Comparison of ENCODE assay signal across 1 cellular context in the genomic region with DNA sequence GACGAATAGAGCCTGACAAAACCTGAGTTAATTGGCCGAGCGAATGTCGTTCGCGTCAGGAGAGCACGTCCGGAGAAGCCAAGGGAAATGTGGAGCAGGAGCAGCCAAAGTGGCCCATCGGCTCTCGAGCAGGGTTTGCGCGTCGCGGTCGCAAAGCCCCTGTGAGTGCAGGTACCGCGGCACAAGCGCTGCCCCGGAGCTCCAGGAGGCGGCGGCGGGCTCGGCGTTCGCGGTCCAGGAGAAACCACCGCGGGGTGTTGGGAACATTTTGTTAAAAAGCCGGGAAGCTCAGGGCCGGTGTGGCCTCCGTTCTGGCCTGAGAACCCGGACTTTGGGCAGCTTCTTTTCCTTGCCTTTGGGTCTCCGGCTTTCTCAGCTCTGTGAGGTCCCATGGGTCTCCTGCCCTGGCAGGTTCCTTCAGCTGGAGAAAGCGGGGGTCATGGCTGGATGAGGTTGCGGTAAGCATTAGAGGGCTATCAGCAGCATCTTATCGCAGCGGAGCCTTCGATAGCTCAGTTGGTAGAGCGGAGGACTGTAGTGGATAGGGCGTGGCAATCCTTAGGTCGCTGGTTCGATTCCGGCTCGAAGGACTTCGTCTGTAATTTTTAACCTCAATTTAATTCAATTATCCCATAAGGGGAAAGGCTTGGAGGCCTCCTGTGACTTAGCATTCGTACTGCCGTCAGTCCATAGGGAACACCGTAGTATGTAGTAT.
TF ChIP-seq lines count a peak whose summit lies in the region.

No MANE protein-coding gene starts in this region.

TF ChIP-seq in HepG2, 621 proteins besides CTCF, POLR2A, EP300 and RAD21 (continued from another document and continues in another):
- TF ChIP-seq, protein P1, sequence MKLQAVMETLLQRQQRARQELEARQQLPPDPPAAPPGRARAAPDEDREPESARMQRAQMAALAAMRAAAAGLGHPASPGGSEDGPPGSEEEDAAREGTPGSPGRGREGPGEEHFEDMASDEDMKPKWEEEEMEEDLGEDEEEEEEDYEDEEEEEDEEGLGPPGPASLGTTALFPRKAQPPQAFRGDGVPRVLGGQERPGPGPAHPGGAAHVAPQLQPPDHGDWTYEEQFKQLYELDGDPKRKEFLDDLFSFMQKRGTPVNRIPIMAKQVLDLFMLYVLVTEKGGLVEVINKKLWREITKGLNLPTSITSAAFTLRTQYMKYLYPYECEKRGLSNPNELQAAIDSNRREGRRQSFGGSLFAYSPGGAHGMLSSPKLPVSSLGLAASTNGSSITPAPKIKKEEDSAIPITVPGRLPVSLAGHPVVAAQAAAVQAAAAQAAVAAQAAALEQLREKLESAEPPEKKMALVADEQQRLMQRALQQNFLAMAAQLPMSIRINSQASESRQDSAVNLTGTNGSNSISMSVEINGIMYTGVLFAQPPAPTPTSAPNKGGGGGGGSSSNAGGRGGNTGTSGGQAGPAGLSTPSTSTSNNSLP (IDR thresholded peaks at IDR 0.05; ENCODE audit: low read depth, low read length) = peak; percentile 92; the same call in 1 of the 2 replicates
- TF ChIP-seq SOX13 (IDR thresholded peaks at IDR 0.05) = peak; percentile 60; the same call in 1 of the 2 replicates
- TF ChIP-seq SOX13 (CRISPR knock-in tag; conservative IDR thresholded peaks at IDR 0.05 in 1 of 2, IDR thresholded peaks at IDR 0.05 in 1 of 2) = peak; percentile 53 to 98
- no peak; the same call in 1 of the 2 replicates for TF ChIP-seq GATAD1 (CRISPR knock-in tag; IDR thresholded peaks at IDR 0.05)
- peak; percentile 57 for TF ChIP-seq MXD1 (CRISPR knock-in tag; IDR thresholded peaks at IDR 0.05)
- no peak for TF ChIP-seq LCORL (IDR thresholded peaks at IDR 0.05)
- TF ChIP-seq LCORL (CRISPR knock-in tag; IDR thresholded peaks at IDR 0.05) = peak; percentile 75; the same call in 1 of the 2 replicates
- no peak for TF ChIP-seq ATF1 (CRISPR knock-in tag; IDR thresholded peaks at IDR 0.05)
- TF ChIP-seq ELF4 (CRISPR knock-in tag; IDR thresholded peaks at IDR 0.05; ENCODE audit: borderline replicate concordance) = 0 out of 2 replicates have a peak, but pooled peaks have one; percentile 66
- TF ChIP-seq JARID2 (CRISPR knock-in tag; IDR thresholded peaks at IDR 0.05; ENCODE audit: insufficient replicate concordance) = peak; percentile 67
- TF ChIP-seq XRCC5 (optimal IDR thresholded peaks at IDR 0.05; ENCODE audit: low read length) = peak; percentile 95
- TF ChIP-seq TOE1 (CRISPR knock-in tag; IDR thresholded peaks at IDR 0.05) = no peak
- TF ChIP-seq MTERF4 (CRISPR knock-in tag; IDR thresholded peaks at IDR 0.05) = peak; percentile 16; the same call in 1 of the 2 replicates
- TF ChIP-seq, protein P2, sequence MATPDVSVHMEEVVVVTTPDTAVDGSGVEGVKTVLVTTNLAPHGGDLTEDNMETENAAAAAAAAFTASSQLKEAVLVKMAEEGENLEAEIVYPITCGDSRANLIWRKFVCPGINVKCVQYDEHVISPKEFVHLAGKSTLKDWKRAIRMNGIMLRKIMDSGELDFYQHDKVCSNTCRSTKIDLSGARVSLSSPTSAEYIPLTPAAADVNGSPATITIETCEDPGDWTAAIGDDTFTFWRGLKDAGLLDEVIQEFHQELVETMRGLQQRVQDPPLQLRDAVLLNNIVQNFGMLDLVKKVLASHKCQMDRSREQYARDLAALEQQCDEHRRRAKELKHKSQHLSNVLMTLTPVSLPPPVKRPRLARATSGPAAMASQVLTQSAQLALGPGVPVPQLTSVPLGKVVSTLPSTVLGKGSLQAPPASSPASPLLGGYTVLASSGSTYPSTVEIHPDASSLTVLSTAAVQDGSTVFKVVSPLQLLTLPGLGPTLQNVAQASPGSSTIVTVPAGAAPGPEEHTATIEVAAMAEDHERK (CRISPR knock-in tag; IDR thresholded peaks at IDR 0.05; ENCODE audit: low read depth) = no peak
- TF ChIP-seq ZNF703 (CRISPR knock-in tag; IDR thresholded peaks at IDR 0.05; ENCODE audit: borderline replicate concordance) = peak; percentile 91; the same call in 1 of the 2 replicates
- TF ChIP-seq RERE (CRISPR knock-in tag; IDR thresholded peaks at IDR 0.05; ENCODE audit: low read depth) = 0 out of 2 replicates have a peak, but pooled peaks have one; percentile 26
- TF ChIP-seq NONO (IDR thresholded peaks at IDR 0.05) = no peak
- peak; percentile 60; the same call in 1 of the 2 replicates for TF ChIP-seq NONO (CRISPR knock-in tag; conservative IDR thresholded peaks at IDR 0.05)
- TF ChIP-seq, protein P3, sequence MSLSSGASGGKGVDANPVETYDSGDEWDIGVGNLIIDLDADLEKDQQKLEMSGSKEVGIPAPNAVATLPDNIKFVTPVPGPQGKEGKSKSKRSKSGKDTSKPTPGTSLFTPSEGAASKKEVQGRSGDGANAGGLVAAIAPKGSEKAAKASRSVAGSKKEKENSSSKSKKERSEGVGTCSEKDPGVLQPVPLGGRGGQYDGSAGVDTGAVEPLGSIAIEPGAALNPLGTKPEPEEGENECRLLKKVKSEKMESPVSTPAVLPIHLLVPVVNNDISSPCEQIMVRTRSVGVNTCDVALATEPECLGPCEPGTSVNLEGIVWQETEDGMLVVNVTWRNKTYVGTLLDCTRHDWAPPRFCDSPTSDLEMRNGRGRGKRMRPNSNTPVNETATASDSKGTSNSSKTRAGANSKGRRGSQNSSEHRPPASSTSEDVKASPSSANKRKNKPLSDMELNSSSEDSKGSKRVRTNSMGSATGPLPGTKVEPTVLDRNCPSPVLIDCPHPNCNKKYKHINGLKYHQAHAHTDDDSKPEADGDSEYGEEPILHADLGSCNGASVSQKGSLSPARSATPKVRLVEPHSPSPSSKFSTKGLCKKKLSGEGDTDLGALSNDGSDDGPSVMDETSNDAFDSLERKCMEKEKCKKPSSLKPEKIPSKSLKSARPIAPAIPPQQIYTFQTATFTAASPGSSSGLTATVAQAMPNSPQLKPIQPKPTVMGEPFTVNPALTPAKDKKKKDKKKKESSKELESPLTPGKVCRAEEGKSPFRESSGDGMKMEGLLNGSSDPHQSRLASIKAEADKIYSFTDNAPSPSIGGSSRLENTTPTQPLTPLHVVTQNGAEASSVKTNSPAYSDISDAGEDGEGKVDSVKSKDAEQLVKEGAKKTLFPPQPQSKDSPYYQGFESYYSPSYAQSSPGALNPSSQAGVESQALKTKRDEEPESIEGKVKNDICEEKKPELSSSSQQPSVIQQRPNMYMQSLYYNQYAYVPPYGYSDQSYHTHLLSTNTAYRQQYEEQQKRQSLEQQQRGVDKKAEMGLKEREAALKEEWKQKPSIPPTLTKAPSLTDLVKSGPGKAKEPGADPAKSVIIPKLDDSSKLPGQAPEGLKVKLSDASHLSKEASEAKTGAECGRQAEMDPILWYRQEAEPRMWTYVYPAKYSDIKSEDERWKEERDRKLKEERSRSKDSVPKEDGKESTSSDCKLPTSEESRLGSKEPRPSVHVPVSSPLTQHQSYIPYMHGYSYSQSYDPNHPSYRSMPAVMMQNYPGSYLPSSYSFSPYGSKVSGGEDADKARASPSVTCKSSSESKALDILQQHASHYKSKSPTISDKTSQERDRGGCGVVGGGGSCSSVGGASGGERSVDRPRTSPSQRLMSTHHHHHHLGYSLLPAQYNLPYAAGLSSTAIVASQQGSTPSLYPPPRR (CRISPR knock-in tag; IDR thresholded peaks at IDR 0.05; ENCODE audit: borderline replicate concordance) = no peak
- TF ChIP-seq FOXO1 (CRISPR knock-in tag; IDR thresholded peaks at IDR 0.05) = no peak
- TF ChIP-seq, protein P4, sequence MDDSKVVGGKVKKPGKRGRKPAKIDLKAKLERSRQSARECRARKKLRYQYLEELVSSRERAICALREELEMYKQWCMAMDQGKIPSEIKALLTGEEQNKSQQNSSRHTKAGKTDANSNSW (CRISPR knock-in tag; IDR thresholded peaks at IDR 0.05; ENCODE audit: borderline replicate concordance) = 0 out of 2 replicates have a peak, but pooled peaks have one; percentile 17
- 0 out of 2 replicates have a peak, but pooled peaks have one; percentile 9 for TF ChIP-seq ZNF264 (CRISPR knock-in tag; IDR thresholded peaks at IDR 0.05)
- TF ChIP-seq ZNF577 (CRISPR knock-in tag; IDR thresholded peaks at IDR 0.05; ENCODE audit: borderline replicate concordance, low read depth) = 0 out of 2 replicates have a peak, but pooled peaks have one; percentile 21
- TF ChIP-seq, protein P5, sequence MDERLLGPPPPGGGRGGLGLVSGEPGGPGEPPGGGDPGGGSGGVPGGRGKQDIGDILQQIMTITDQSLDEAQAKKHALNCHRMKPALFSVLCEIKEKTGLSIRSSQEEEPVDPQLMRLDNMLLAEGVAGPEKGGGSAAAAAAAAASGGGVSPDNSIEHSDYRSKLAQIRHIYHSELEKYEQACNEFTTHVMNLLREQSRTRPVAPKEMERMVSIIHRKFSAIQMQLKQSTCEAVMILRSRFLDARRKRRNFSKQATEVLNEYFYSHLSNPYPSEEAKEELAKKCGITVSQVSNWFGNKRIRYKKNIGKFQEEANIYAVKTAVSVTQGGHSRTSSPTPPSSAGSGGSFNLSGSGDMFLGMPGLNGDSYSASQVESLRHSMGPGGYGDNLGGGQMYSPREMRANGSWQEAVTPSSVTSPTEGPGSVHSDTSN (CRISPR knock-in tag; IDR thresholded peaks at IDR 0.05) = no peak
- TF ChIP-seq ZNF580 (CRISPR knock-in tag; IDR thresholded peaks at IDR 0.05; ENCODE audit: borderline replicate concordance, low read depth) = peak; percentile 85
- TF ChIP-seq NR1H2 (CRISPR knock-in tag; IDR thresholded peaks at IDR 0.05; ENCODE audit: borderline replicate concordance, low read depth) = peak; percentile 49; the same call in 1 of the 2 replicates
- TF ChIP-seq GMEB1 (CRISPR knock-in tag; IDR thresholded peaks at IDR 0.05; ENCODE audit: borderline replicate concordance) = peak; percentile 54; the same call in 1 of the 2 replicates
- peak; percentile 88; the same call in 1 of the 2 replicates for TF ChIP-seq ZNF674 (CRISPR knock-in tag; IDR thresholded peaks at IDR 0.05; ENCODE audit: low read depth)
- no peak for TF ChIP-seq EZH2 (conservative IDR thresholded peaks at IDR 0.05; ENCODE audit: low read depth, low read length)
- TF ChIP-seq ZC3H4 (CRISPR knock-in tag; IDR thresholded peaks at IDR 0.05; ENCODE audit: borderline replicate concordance) = no peak; the same call in 1 of the 2 replicates
- TF ChIP-seq NFKB2 (CRISPR knock-in tag; IDR thresholded peaks at IDR 0.05; ENCODE audit: borderline replicate concordance) = peak; percentile 81
- peak; percentile 64 for TF ChIP-seq RXRB (CRISPR knock-in tag; IDR thresholded peaks at IDR 0.05; ENCODE audit: borderline replicate concordance)
- peak; percentile 38 for TF ChIP-seq BCL6 (CRISPR knock-in tag; IDR thresholded peaks at IDR 0.05)
- TF ChIP-seq ZNF816 (CRISPR knock-in tag; IDR thresholded peaks at IDR 0.05; ENCODE audit: borderline replicate concordance) = 0 out of 2 replicates have a peak, but pooled peaks have one; percentile 62
- 0 out of 2 replicates have a peak, but pooled peaks have one; percentile 18 for TF ChIP-seq ZNF614 (CRISPR knock-in tag; IDR thresholded peaks at IDR 0.05; ENCODE audit: borderline replicate concordance)
